Comparison of ENCODE assay signal across 8 cellular contexts in genomic region chr9:114588671-114589526, GRCh38. TPM values are rescaled to one million over a fixed set of nuclear protein-coding genes. Genes with fewer than 3 reads are reported as not detected.
DNase-seq lines count a peak whose midpoint lies in the region; ATAC-seq and TF ChIP-seq lines count a peak whose summit lies in the region.

No MANE protein-coding gene starts in this region.

- H3K27me3 ChIP-seq in BLaER1 treated with 17β-estradiol and CSF1 and Interleukin-3, amounts not matched to agents 10 nM and 100 nM = no peaks in the 10 kb centered on the region
- no peaks in the 10 kb centered on the region for H3K27me3 ChIP-seq in colonic mucosa

- peaks cover 13 to 31% (median 21%) of the 10 kb centered on the region in 11 experiments for H3K36me3 ChIP-seq in BLaER1 treated with 17β-estradiol and CSF1 and Interleukin-3, amounts not matched to agents 10 nM and 100 nM
- no peaks in the 10 kb centered on the region for H3K36me3 ChIP-seq in colonic mucosa

- peak overlapping the region; percentile 96 to 100 (median 98) for H3K4me3 Mint-ChIP-seq in naive thymus-derived CD8-positive, alpha-beta T cell

- peaks cover 21 to 59% (median 55%) of the 10 kb centered on the region in 11 experiments; a peak in 19 of 22 replicates for H4K20me1 ChIP-seq in BLaER1 treated with 17β-estradiol and CSF1 and Interleukin-3, amounts not matched to agents 10 nM and 100 nM

- H3K4me1 Mint-ChIP-seq in naive thymus-derived CD8-positive, alpha-beta T cell = peaks cover 39 to 64% (median 62%) of the 10 kb centered on the region in 4 donors

- H3K27ac Mint-ChIP-seq in naive thymus-derived CD8-positive, alpha-beta T cell = peak overlapping the region; percentile 99 to 100 (median 100)

- H3K9ac ChIP-seq in BLaER1 treated with 17β-estradiol and CSF1 and Interleukin-3, amounts not matched to agents 10 nM and 100 nM = peak overlapping the region; percentile 93 to 99 (median 97)
- peak overlapping the region; percentile 79 to 94 for H3K9ac ChIP-seq in colonic mucosa (ENCODE audit: low read depth in 2 of 2, low read length in 2 of 2)

- intact Hi-C loops in colonic mucosa (cut with DNase I) = no loop called here

- peak overlapping the region; percentile 73 to 97 (median 91) for H3K4me3 ChIP-seq in BLaER1 treated with 17β-estradiol and CSF1 and Interleukin-3, amounts not matched to agents 10 nM and 100 nM
- H3K4me3 ChIP-seq in colonic mucosa = peak overlapping the region; percentile 82

- no peak for TF ChIP-seq CTCF in colonic mucosa (IDR thresholded peaks at IDR 0.05)

- peak overlapping the region; percentile 87 to 98 (median 94) for H3K4me2 ChIP-seq in BLaER1 treated with 17β-estradiol and CSF1 and Interleukin-3, amounts not matched to agents 10 nM and 100 nM

- H3K27me3 Mint-ChIP-seq in naive thymus-derived CD8-positive, alpha-beta T cell = no peaks in the 10 kb centered on the region

- no peaks in the 10 kb centered on the region for H3K9me3 Mint-ChIP-seq in naive thymus-derived CD8-positive, alpha-beta T cell

- peaks cover 7 to 32% (median 10%) of the 10 kb centered on the region in 3 donors for H3K36me3 Mint-ChIP-seq in naive thymus-derived CD8-positive, alpha-beta T cell

- H3K4me1 ChIP-seq in BLaER1 treated with 17β-estradiol and CSF1 and Interleukin-3, amounts not matched to agents 10 nM and 100 nM = peaks cover 52 to 60% (median 55%) of the 10 kb centered on the region in 10 experiments
- H3K4me1 ChIP-seq in colonic mucosa = peaks cover 9% of the 10 kb centered on the region

- peak overlapping the region; percentile 95 to 99 (median 97) for H3K27ac ChIP-seq in BLaER1 treated with 17β-estradiol and CSF1 and Interleukin-3, amounts not matched to agents 10 nM and 100 nM
- peak overlapping the region; percentile 92 for H3K27ac ChIP-seq in colonic mucosa

- POLR2A ChIA-PET in naive thymus-derived CD8-positive, alpha-beta T cell (lab: Charles Lee) = interaction anchor here (0.7 to 8.1 kb wide), 18 partner anchors 12 to 221 kb away, joined by 3 to 105 read pairs (median 4); partner anchors contain the start of genes AKNA, TMEM268 and WHRN

- no peak for ATAC-seq in naive thymus-derived CD8-positive, alpha-beta T cell
- ATAC-seq in GM18873 (IDR thresholded peaks at IDR 0.05; ENCODE audit: low FRiP score, unreplicated experiment) (no peak), GM21515 (IDR thresholded peaks at IDR 0.05; ENCODE audit: unreplicated experiment) (no peak)

- DNase-seq in LHCN-M2 (ENCODE audit: low read depth) (peak; percentile 39), colonic mucosa (no peak), Ammon's horn (ENCODE audit: low spot score) (no peak), NCI-H446 treated with DMSO at 0.1 percent for 48 hours (lab: John Stamatoyannopoulos, UW) (no peak)
- DNase-seq in naive thymus-derived CD8-positive, alpha-beta T cell = no peak

- H3K9me3 ChIP-seq in BLaER1 treated with 17β-estradiol and CSF1 and Interleukin-3, amounts not matched to agents 10 nM and 100 nM (replicated peaks in 1 of 11) = no peaks in the 10 kb centered on the region
- no peaks in the 10 kb centered on the region for H3K9me3 ChIP-seq in colonic mucosa

RNA-seq across cellular contexts. Expression of gene ATP6V1G1, which starts 1.3 kb away (rescaled TPM):
- total RNA-seq in LHCN-M2 (2014; rRNA removed) (117 and 126 TPM in 2 replicates), colonic mucosa (10 to 100 TPM; 59.4 to 74.4 TPM)
- 104 TPM for polyA plus RNA-seq in LHCN-M2 (2012)
- total RNA-seq in naive thymus-derived CD8-positive, alpha-beta T cell = 100 to 1,000 TPM; 165 to 170 TPM
- polyA plus RNA-seq in naive thymus-derived CD8-positive, alpha-beta T cell = 100 to 1,000 TPM; 298 to 381 (median 349) TPM

RNA-seq across cellular contexts. Expression of gene TMEM268, which starts 22.2 kb away (rescaled TPM):
- total RNA-seq in LHCN-M2 (2014; rRNA removed) (2.1 and 3.4 TPM in 2 replicates), colonic mucosa (1 to 10 TPM; 7.4 to 8.0 TPM)
- polyA plus RNA-seq in LHCN-M2 (2012) = 3.3 TPM
- 10 to 100 TPM; 25.2 to 28.3 TPM for total RNA-seq in naive thymus-derived CD8-positive, alpha-beta T cell
- polyA plus RNA-seq in naive thymus-derived CD8-positive, alpha-beta T cell = 10 to 100 TPM in 1 of 3 donors, 1 to 10 TPM in 2; 6.5 to 16.6 (median 8.0) TPM
